In genomic region chr12:10394531-10395281, GRCh38 we compare ENCODE assay signal across 1 cellular context.
TF ChIP-seq lines count a peak whose summit lies in the region.

No MANE protein-coding gene starts in this region.

TF ChIP-seq in HCT116, 20 proteins besides CTCF, POLR2A, EP300 and RAD21:
- peak; percentile 31 for TF ChIP-seq TCF7L2 (IDR thresholded peaks at IDR 0.05; ENCODE audit: borderline replicate concordance, extremely low read depth, insufficient read depth, insufficient read length)
